1 cellular context compared by ENCODE assay signal in genomic region chr19:45643024-45643926, GRCh38.
TF ChIP-seq lines count a peak whose summit lies in the region.

No MANE protein-coding gene starts in this region.

TF ChIP-seq in K562, 482 proteins besides CTCF, POLR2A, EP300 and RAD21 (continued from another document and continues in another):
- TF ChIP-seq TSHZ1 (CRISPR knock-in tag; IDR thresholded peaks at IDR 0.05) (no peak), ATF2 (CRISPR knock-in tag; IDR thresholded peaks at IDR 0.05) (no peak), PRDM10 (IDR thresholded peaks at IDR 0.05; ENCODE audit: partially characterized antibody) (peak; percentile 12), DDX20 (tag; IDR thresholded peaks at IDR 0.05; ENCODE audit: low read depth) (no peak), ZNF263 (CRISPR knock-in tag; IDR thresholded peaks at IDR 0.05; ENCODE audit: borderline replicate concordance) (no peak), GTF2B (IDR thresholded peaks at IDR 0.05; ENCODE audit: extremely low read depth, insufficient read length) (no peak), POLR2H (tag; IDR thresholded peaks at IDR 0.05; ENCODE audit: low read depth) (0 out of 2 replicates have a peak, but pooled peaks have one; percentile 45), MEF2D (tag; conservative IDR thresholded peaks at IDR 0.05; ENCODE audit: low read depth) (no peak), ZNF282 (CRISPR knock-in tag; IDR thresholded peaks at IDR 0.05) (no peak), CBX2 (IDR thresholded peaks at IDR 0.05; ENCODE audit: insufficient read depth, low read length, poor library complexity, severe bottlenecking) (no peak), MLX (CRISPR knock-in tag; conservative IDR thresholded peaks at IDR 0.05) (no peak), ERF (CRISPR knock-in tag; IDR thresholded peaks at IDR 0.05) (no peak), ZC3H8 (IDR thresholded peaks at IDR 0.05) (0 out of 2 replicates have a peak, but pooled peaks have one; percentile 6), EHMT2 (IDR thresholded peaks at IDR 0.05) (0 out of 2 replicates have a peak, but pooled peaks have one; percentile 31), TCFL5 (CRISPR knock-in tag; conservative IDR thresholded peaks at IDR 0.05) (no peak), SMAD4 (CRISPR knock-in tag; conservative IDR thresholded peaks at IDR 0.05) (no peak), KLF1 (tag; IDR thresholded peaks at IDR 0.05) (no peak), MAFG (tag; conservative IDR thresholded peaks at IDR 0.05) (no peak), ARID3A (IDR thresholded peaks at IDR 0.05; ENCODE audit: borderline replicate concordance, low read depth, low read length) (no peak), STAT5A (IDR thresholded peaks at IDR 0.05; ENCODE audit: borderline replicate concordance, low read length) (no peak), MTF1 (CRISPR knock-in tag; IDR thresholded peaks at IDR 0.05; ENCODE audit: borderline replicate concordance) (no peak), FOXA1 (IDR thresholded peaks at IDR 0.05; ENCODE audit: borderline replicate concordance) (no peak), CTBP1 (IDR thresholded peaks at IDR 0.05; ENCODE audit: borderline replicate concordance) (peak; percentile 43), HDGF (IDR thresholded peaks at IDR 0.05) (no peak), ZNF586 (CRISPR knock-in tag; conservative IDR thresholded peaks at IDR 0.05) (no peak), U2AF1 (optimal IDR thresholded peaks at IDR 0.05; ENCODE audit: low read depth, low read length) (no peak), ARID4B (CRISPR knock-in tag; IDR thresholded peaks at IDR 0.05) (no peak), MXI1 (IDR thresholded peaks at IDR 0.05; ENCODE audit: low read depth, low read length) (no peak), ZNF324 (CRISPR knock-in tag; IDR thresholded peaks at IDR 0.05) (no peak), IRF9 (tag; IDR thresholded peaks at IDR 0.05) (no peak), MCM5 (IDR thresholded peaks at IDR 0.05; ENCODE audit: low read depth) (no peak), HINFP (tag; conservative IDR thresholded peaks at IDR 0.05; ENCODE audit: low read depth) (no peak), PHF8 (IDR thresholded peaks at IDR 0.05; ENCODE audit: borderline replicate concordance, low read length) (peak; percentile 25; the same call in 1 of the 2 replicates), KDM4B (IDR thresholded peaks at IDR 0.05; ENCODE audit: borderline replicate concordance in 2 of 2, low read depth in 1 of 2) (no peak), CSDE1 (IDR thresholded peaks at IDR 0.05) (no peak), ZNF511 (CRISPR knock-in tag; IDR thresholded peaks at IDR 0.05) (no peak), MEF2A (IDR thresholded peaks at IDR 0.05; ENCODE audit: control insufficient read depth, low read depth, low read length) (no peak)
